ENCODE assay signal across 29 cellular contexts in genomic region chr19:35194022-35194984, GRCh38. TPM values are rescaled to one million over a fixed set of nuclear protein-coding genes. Genes with fewer than 3 reads are reported as not detected.
DNase-seq lines count a peak whose midpoint lies in the region; ATAC-seq, FAIRE-seq and TF ChIP-seq lines count a peak whose summit lies in the region.
"Had no signal": no experiment of that assay in that cellular context is flagged by ENCODE, and none has a peak within 500 bp of the region (broad histone marks: within the 10 kb centered on the region; RNA-seq: fewer than 3 reads in every experiment).

No MANE protein-coding gene starts in this region.

- intact Hi-C loops in K562 (cut with micrococcal nuclease) (no loop called here), upper lobe of right lung (cut with DNase I) (no loop called here)

- no peak overlapping the region for H3K9ac ChIP-seq in K562 (ENCODE audit: insufficient read depth in 1 of 2, low read depth in 2 of 2, low read length in 2 of 2)

- H3K9me1 ChIP-seq in K562 (ENCODE audit: control insufficient read depth, insufficient read depth, low read length), result no peaks in the 10 kb centered on the region

- H3K27me3 ChIP-seq in GM06990 (replicated peaks; ENCODE audit: control insufficient read depth, insufficient read depth, low read length), result no peaks in the 10 kb centered on the region
- H3K27me3 ChIP-seq in GM23338 (ENCODE audit: insufficient read depth), result no peaks in the 10 kb centered on the region
- no peaks in the 10 kb centered on the region for H3K27me3 ChIP-seq in K562 (ENCODE audit: control insufficient read depth in 2 of 2, insufficient read depth in 2 of 2, low read length in 2 of 2)
- H3K27me3 ChIP-seq in upper lobe of right lung, result no peaks in the 10 kb centered on the region

- H3K4me3 ChIP-seq in GM06990 (replicated peaks; ENCODE audit: low read depth, low read length), result no peak overlapping the region
- no peak overlapping the region for H3K4me3 ChIP-seq in GM23338
- no peak overlapping the region for H3K4me3 ChIP-seq in K562
- H3K4me3 ChIP-seq in upper lobe of right lung, result no peak overlapping the region
- H3K4me3 ChIP-seq: lung, mucosa of descending colon had no signal

- ATAC-seq in GM23338 (no peak), K562 (peak; percentile 63), naive B cell (ENCODE audit: low read depth in 2 of 2) (no peak), upper lobe of right lung (no peak), HG02852 (IDR thresholded peaks at IDR 0.05; ENCODE audit: unreplicated experiment) (no peak), HG03342 (IDR thresholded peaks at IDR 0.05; ENCODE audit: unreplicated experiment) (no peak)
- ATAC-seq: mucosa of descending colon; sciatic nerve; stimulated activated effector memory CD8-positive, alpha-beta T cell treated with anti-CD3 and anti-CD28 coated beads, Interleukin-12 subunit alpha, Interleukin-12 subunit beta, amount 100 ng/mL, for 72 hours had no signal

- POLR2A ChIA-PET in K562 (lab: Yijun Ruan, JAX), result interaction anchor here (0.6 to 1.2 kb wide), 4 partner anchors 9 to 23 kb away, joined by 3 read pairs; no protein-coding TSS in a partner anchor

- H3K4me3 Mint-ChIP-seq in GM23338, result no peak overlapping the region
- H3K4me3 Mint-ChIP-seq in naive B cell, result peak overlapping the region in 1 of 8 donors; percentile 7
- H3K4me3 Mint-ChIP-seq: stimulated activated effector memory CD8-positive, alpha-beta T cell treated with anti-CD3 and anti-CD28 coated beads, Interleukin-12 subunit alpha, Interleukin-12 subunit beta, amount 100 ng/mL, for 72 hours had no signal

- H3K9me3 ChIP-seq in K562 (replicated peaks; ENCODE audit: control insufficient read depth, insufficient read depth, low read depth, low read length) (no peaks in the 10 kb centered on the region), upper lobe of right lung (no peaks in the 10 kb centered on the region)
- H3K9me3 ChIP-seq: mucosa of descending colon had no signal

- peaks cover 2% of the 10 kb centered on the region for H3K27me3 Mint-ChIP-seq in GM23338 (ENCODE audit: insufficient read depth, low read depth, poor library complexity)
- H3K27me3 Mint-ChIP-seq in naive B cell, result peaks cover 0 to 4% (median 0%) of the 10 kb centered on the region in 3 donors

- H3K9me2 ChIP-seq in GM23338 (ENCODE audit: insufficient read depth), result no peaks in the 10 kb centered on the region

- H3K27ac ChIP-seq in GM23338 (ENCODE audit: low read depth) (no peak overlapping the region), K562 (ENCODE audit: extremely low read depth, low read depth, low read length) (no peak overlapping the region), upper lobe of right lung (no peak overlapping the region)
- H3K27ac ChIP-seq: epithelial cell of prostate, RWPE1 had no signal

- H3K36me3 Mint-ChIP-seq in GM23338 (ENCODE audit: low read depth), result no peaks in the 10 kb centered on the region
- H3K36me3 Mint-ChIP-seq in naive B cell, result no peaks in the 10 kb centered on the region
- H3K36me3 Mint-ChIP-seq: stimulated activated effector memory CD8-positive, alpha-beta T cell treated with anti-CD3 and anti-CD28 coated beads, Interleukin-12 subunit alpha, Interleukin-12 subunit beta, amount 100 ng/mL, for 72 hours had no signal

- H3K9me3 Mint-ChIP-seq in GM23338, result 0 out of 3 replicates have a peak, but pooled peaks cover 3% of the 10 kb centered on the region
- peaks cover 0 to 4% (median 0%) of the 10 kb centered on the region in 7 donors for H3K9me3 Mint-ChIP-seq in naive B cell
- H3K9me3 Mint-ChIP-seq: stimulated activated effector memory CD8-positive, alpha-beta T cell treated with anti-CD3 and anti-CD28 coated beads, Interleukin-12 subunit alpha, Interleukin-12 subunit beta, amount 100 ng/mL, for 72 hours had no signal

- in situ Hi-C loops in K562 (cut with MboI), result no loop called here

- no peak for DNase-seq in GM06990 (ENCODE audit: extremely low read depth, insufficient read length)
- no peak for DNase-seq in GM23338 (ENCODE audit: low spot score)
- DNase-seq in K562 (ENCODE audit: extremely low read depth in 1 of 4, low spot score in 3 of 4), result no peak
- no peak for DNase-seq in naive B cell
- DNase-seq in upper lobe of right lung, result no peak
- DNase-seq: activated CD4-positive, CD25-positive, alpha-beta regulatory T cell treated with anti-CD3 and anti-CD28 coated beads, Interleukin-2, amount 50 U/mL, for 72 hours; activated T-cell treated with anti-CD3 and anti-CD28 coated beads, Interleukin-2, amount 50 U/mL, for 48 hours; mucosa of descending colon; NCI-H1105 treated with DMSO at 0.1 percent for 48 hours; NCI-H1930; NCI-H69; posterior cingulate gyrus; stimulated activated CD4-positive, alpha-beta T cell treated with anti-CD3 and anti-CD28 coated beads, Interleukin-12 subunit alpha, Interleukin-12 subunit beta, amount 100 ng/mL, for 4 hours; stimulated activated CD4-positive, alpha-beta T cell treated with anti-CD3 and anti-CD28 coated beads, Interleukin-4, amount 100 ng/mL, for 24 hours had no signal

- H3K4me2 ChIP-seq in GM23338, result no peak overlapping the region
- H3K4me2 ChIP-seq in K562 (ENCODE audit: insufficient read depth, low read length), result no peak overlapping the region

- CTCF ChIA-PET in K562 (lab: Yijun Ruan, JAX; ENCODE audit: low intra/inter-chr PET ratio), result interaction anchor here (1.1 kb wide), 1 partner anchor 53 kb away, joined by 3 read pairs; no protein-coding TSS in a partner anchor

- peak; percentile 11 for FAIRE-seq in K562 (lab: Jason Lieb, UNC)
- FAIRE-seq: H54, keratinocyte had no signal

- no peaks in the 10 kb centered on the region for H3K4me1 ChIP-seq in GM23338 (ENCODE audit: insufficient read depth)
- peaks cover 0 to 5% of the 10 kb centered on the region in 2 experiments; a peak in 1 of 5 replicates for H3K4me1 ChIP-seq in K562 (replicated peaks in 1 of 2; ENCODE audit: control insufficient read depth in 2 of 2, insufficient read depth in 2 of 2, low read length in 2 of 2)
- no peaks in the 10 kb centered on the region for H3K4me1 ChIP-seq in upper lobe of right lung

- H3K4me1 Mint-ChIP-seq in GM23338, result peaks cover 5% of the 10 kb centered on the region; the same call in 2 of the 3 replicates
- H3K4me1 Mint-ChIP-seq in naive B cell, result peaks cover 9 to 15% (median 13%) of the 10 kb centered on the region in 3 donors
- H3K4me1 Mint-ChIP-seq: stimulated activated effector memory CD8-positive, alpha-beta T cell treated with anti-CD3 and anti-CD28 coated beads, Interleukin-12 subunit alpha, Interleukin-12 subunit beta, amount 100 ng/mL, for 72 hours had no signal

- peak in 1 of 2 experiments; percentile 68; a peak in 3 of 4 replicates for TF ChIP-seq RAD21 in K562 (CRISPR knock-in tag; conservative IDR thresholded peaks at IDR 0.05 in 1 of 2, IDR thresholded peaks at IDR 0.05 in 1 of 2)

- H3K36me3 ChIP-seq in GM06990 (ENCODE audit: control insufficient read depth, insufficient read depth, low read length), result no peaks in the 10 kb centered on the region
- no peaks in the 10 kb centered on the region for H3K36me3 ChIP-seq in GM23338 (ENCODE audit: insufficient read depth)
- H3K36me3 ChIP-seq in K562 (ENCODE audit: control insufficient read depth, insufficient read depth, low read length), result no peaks in the 10 kb centered on the region
- H3K36me3 ChIP-seq in upper lobe of right lung, result no peaks in the 10 kb centered on the region

- TF ChIP-seq EP300 in K562 (IDR thresholded peaks at IDR 0.05; ENCODE audit: low read length), result no peak

- BruUV-seq in K562 (replicated peaks; lab: Mats Ljungman, UMichigan), result no TSS peak

- no peaks in the 10 kb centered on the region for H3F3A ChIP-seq in GM23338 (replicated peaks; ENCODE audit: low read depth)

- peak overlapping the region; percentile 40 for H2AFZ ChIP-seq in GM23338
- peak overlapping the region; percentile 81 for H2AFZ ChIP-seq in K562 (ENCODE audit: low read depth, low read length)

- TF ChIP-seq POLR2A in K562 (conservative IDR thresholded peaks at IDR 0.05), result no peak

- H3K27ac Mint-ChIP-seq in GM23338, result no peak overlapping the region
- H3K27ac Mint-ChIP-seq in naive B cell, result peak overlapping the region in 4 of 6 donors; percentile 12 to 86 (median 60)
- H3K27ac Mint-ChIP-seq: stimulated activated effector memory CD8-positive, alpha-beta T cell treated with anti-CD3 and anti-CD28 coated beads, Interleukin-12 subunit alpha, Interleukin-12 subunit beta, amount 100 ng/mL, for 72 hours had no signal

- H4K20me1 ChIP-seq in GM23338 (replicated peaks; ENCODE audit: insufficient read depth) (no peaks in the 10 kb centered on the region), K562 (replicated peaks; ENCODE audit: control insufficient read depth, insufficient read depth, low read length) (no peaks in the 10 kb centered on the region)

- TF ChIP-seq CTCF in GM06990 (IDR thresholded peaks at IDR 0.05; ENCODE audit: insufficient read depth, low read length, poor library complexity, severe bottlenecking) (peak; percentile 22), GM23338 (conservative IDR thresholded peaks at IDR 0.05; ENCODE audit: low read depth in 2 of 2) (peak in 1 of 2 experiments; percentile 39; a peak in 2 of 4 replicates), K562 (IDR thresholded peaks at IDR 0.05 in 2 of 3, conservative IDR thresholded peaks at IDR 0.05 in 1 of 3; ENCODE audit: insufficient read depth in 2 of 3, low read depth in 1 of 3, low read length in 3 of 3) (peak; percentile 6 to 33 (median 13); a peak in 2 of 6 replicates), upper lobe of right lung (IDR thresholded peaks at IDR 0.05) (no peak)

- H3K79me2 ChIP-seq in GM23338 (replicated peaks; ENCODE audit: insufficient read depth) (no peaks in the 10 kb centered on the region), K562 (ENCODE audit: control insufficient read depth, insufficient read depth, low read length) (no peaks in the 10 kb centered on the region)

- 56% methylated on average over 9 of the region's 9 CpGs for WGBS in K562 (ENCODE audit: insufficient coverage, low coverage, missing lambda C conversion rate)

RNA-seq across cellular contexts. Expression of gene FAM187B, which starts 34.2 kb away (rescaled TPM):
- not detected in 2 replicates for total RNA-seq in GM23338 (2014; rRNA removed; shearing (Covaris generic))
- 0.23 and 0.31 TPM in 2 replicates for polyA plus RNA-seq in GM23338 (2016; fragmentation: Nextera tagmentation; extraction: Ambion mirVana)
- total RNA-seq in K562 (2011; cell fraction: chromatin; rRNA removed; ENCODE audit: low replicate concordance), result 0.25 TPM in 1 of 2 replicates, not detected in the other
- not detected in 2 replicates for total RNA-seq in K562 (2011; cell fraction: nucleolus; rRNA removed)
- not detected in 2 replicates for total RNA-seq in K562 (2011; cell fraction: nucleoplasm; rRNA removed)
- total RNA-seq in K562 (2014; rRNA removed), result 0.09 TPM in 1 of 2 replicates, not detected in the other
- not detected in 2 replicates for total RNA-seq in K562 (2014; rRNA removed; fragmentation: Illumina TruSeq; extraction: Trizol)
- not detected in 2 replicates for total RNA-seq in K562 (2015; rRNA removed; fragmentation: Illumina TruSeq; extraction: Trizol)
- total RNA-seq in K562 (2021), result not detected in 2 replicates
- not detected in 2 replicates for polyA plus RNA-seq in K562 (2011; rRNA removed)
- polyA plus RNA-seq in K562 (2011; cell fraction: cytosol; rRNA removed), result 0.07 TPM in 1 of 2 replicates, not detected in the other
- 0.10 TPM in 1 of 2 replicates, not detected in the other for polyA plus RNA-seq in K562 (2011; cell fraction: nucleus; rRNA removed)
- polyA plus RNA-seq in K562 (2012), result not detected in 2 replicates
- polyA plus RNA-seq in K562 (2014; fragmentation: Illumina TruSeq; extraction: Trizol), result not detected in 2 replicates
- under 1 TPM in 1 of 2 experiments, not detected in 1; 0.04 TPM for polyA plus RNA-seq in K562 (2014; fragmentation: Nextera tagmentation; extraction: Ambion mirVana)
- polyA plus RNA-seq in K562 (2014; rRNA removed), result not detected in 2 replicates
- polyA minus RNA-seq in K562 (2011; rRNA and poly(A)+ RNA removed), result not detected in 2 replicates
- polyA minus RNA-seq in K562 (2011; cell fraction: cytosol; rRNA and poly(A)+ RNA removed), result not detected in 2 replicates
- not detected in 2 replicates for polyA minus RNA-seq in K562 (2011; cell fraction: nucleus; rRNA and poly(A)+ RNA removed)
- polyA plus RNA-seq in naive B cell (ENCODE audit: low read depth in 6 of 6), result not detected
- not detected for total RNA-seq in upper lobe of right lung
- total RNA-seq: activated CD8-positive, alpha-beta memory T cell treated with anti-CD3 and anti-CD28 coated beads for 36 hours; MCF 10A; mucosa of descending colon; subcutaneous adipose tissue; T-helper 1 cell treated with Interleukin-12 subunit alpha and Interleukin-12 subunit beta and Interleukin-4 antibody, amounts not matched to agents 30 ng/mL and 1 ng/mL, for 36 hours; ureter had no signal
- polyA plus RNA-seq: keratinocyte, neural cell had no signal

RNA-seq across cellular contexts. Expression of gene FXYD5, which starts 39.8 kb away (rescaled TPM):
- 97.7 and 98.9 TPM in 2 replicates for total RNA-seq in GM23338 (2014; rRNA removed; shearing (Covaris generic))
- polyA plus RNA-seq in GM23338 (2016; fragmentation: Nextera tagmentation; extraction: Ambion mirVana) (222 and 233 TPM in 2 replicates), K562 (2011; rRNA removed) (104 and 125 TPM in 2 replicates), K562 (2014; fragmentation: Illumina TruSeq; extraction: Trizol) (522 and 537 TPM in 2 replicates), K562 (2014; fragmentation: Nextera tagmentation; extraction: Ambion mirVana) (100 to 1,000 TPM; 125 to 198 TPM), K562 (2014; rRNA removed) (120 and 155 TPM in 2 replicates), naive B cell (ENCODE audit: low read depth in 6 of 6) (100 to 1,000 TPM; 290 to 440 (median 351) TPM)
- 134 and 231 TPM in 2 replicates for total RNA-seq in K562 (2011; cell fraction: chromatin; rRNA removed; ENCODE audit: low replicate concordance)
- total RNA-seq in K562 (2011; cell fraction: nucleolus; rRNA removed), result 240 and 311 TPM in 2 replicates
- 297 and 340 TPM in 2 replicates for total RNA-seq in K562 (2011; cell fraction: nucleoplasm; rRNA removed)
- total RNA-seq in K562 (2014; rRNA removed) (174 and 300 TPM in 2 replicates), K562 (2014; rRNA removed; fragmentation: Illumina TruSeq; extraction: Trizol) (122 and 147 TPM in 2 replicates), K562 (2015; rRNA removed; fragmentation: Illumina TruSeq; extraction: Trizol) (252 and 264 TPM in 2 replicates), K562 (2021) (250 and 256 TPM in 2 replicates), upper lobe of right lung (124 TPM)
- polyA plus RNA-seq in K562 (2011; cell fraction: cytosol; rRNA removed), result 271 and 533 TPM in 2 replicates
- polyA plus RNA-seq in K562 (2011; cell fraction: nucleus; rRNA removed), result 105 and 188 TPM in 2 replicates
- 353 and 530 TPM in 2 replicates for polyA plus RNA-seq in K562 (2012)
- polyA minus RNA-seq in K562 (2011; rRNA and poly(A)+ RNA removed), result 93.8 and 163 TPM in 2 replicates
- 189 and 195 TPM in 2 replicates for polyA minus RNA-seq in K562 (2011; cell fraction: cytosol; rRNA and poly(A)+ RNA removed)
- polyA minus RNA-seq in K562 (2011; cell fraction: nucleus; rRNA and poly(A)+ RNA removed), result 55.6 and 58.4 TPM in 2 replicates
- polyA plus RNA-seq: neural cell had no signal

RNA-seq across cellular contexts. Expression of gene FXYD7, which starts 51.2 kb away (rescaled TPM):
- total RNA-seq in GM23338 (2014; rRNA removed; shearing (Covaris generic)), result 9.6 and 15.9 TPM in 2 replicates
- 43.7 and 44.0 TPM in 2 replicates for polyA plus RNA-seq in GM23338 (2016; fragmentation: Nextera tagmentation; extraction: Ambion mirVana)
- 0.39 and 0.76 TPM in 2 replicates for total RNA-seq in K562 (2011; cell fraction: chromatin; rRNA removed; ENCODE audit: low replicate concordance)
- not detected in 2 replicates for total RNA-seq in K562 (2011; cell fraction: nucleolus; rRNA removed)
- not detected in 2 replicates for total RNA-seq in K562 (2011; cell fraction: nucleoplasm; rRNA removed)
- not detected in 2 replicates for total RNA-seq in K562 (2014; rRNA removed)
- not detected in 2 replicates for total RNA-seq in K562 (2014; rRNA removed; fragmentation: Illumina TruSeq; extraction: Trizol)
- total RNA-seq in K562 (2015; rRNA removed; fragmentation: Illumina TruSeq; extraction: Trizol), result 0.26 and 0.36 TPM in 2 replicates
- 0.27 and 0.80 TPM in 2 replicates for total RNA-seq in K562 (2021)
- 0.18 and 0.26 TPM in 2 replicates for polyA plus RNA-seq in K562 (2011; rRNA removed)
- 0.24 and 0.51 TPM in 2 replicates for polyA plus RNA-seq in K562 (2011; cell fraction: cytosol; rRNA removed)
- 0.48 and 1.2 TPM in 2 replicates for polyA plus RNA-seq in K562 (2011; cell fraction: nucleus; rRNA removed)
- polyA plus RNA-seq in K562 (2012), result 1.4 and 1.5 TPM in 2 replicates
- polyA plus RNA-seq in K562 (2014; fragmentation: Illumina TruSeq; extraction: Trizol), result 0.28 TPM in 1 of 2 replicates, not detected in the other
- polyA plus RNA-seq in K562 (2014; fragmentation: Nextera tagmentation; extraction: Ambion mirVana), result under 1 TPM; 0.10 to 0.13 TPM
- polyA plus RNA-seq in K562 (2014; rRNA removed), result 0.32 and 0.46 TPM in 2 replicates
- polyA minus RNA-seq in K562 (2011; rRNA and poly(A)+ RNA removed), result not detected in 2 replicates
- polyA minus RNA-seq in K562 (2011; cell fraction: cytosol; rRNA and poly(A)+ RNA removed), result not detected in 2 replicates
- polyA minus RNA-seq in K562 (2011; cell fraction: nucleus; rRNA and poly(A)+ RNA removed), result not detected in 2 replicates
- 1 to 10 TPM; 2.0 to 4.5 (median 3.4) TPM for polyA plus RNA-seq in naive B cell (ENCODE audit: low read depth in 6 of 6)
- 0.61 TPM for total RNA-seq in upper lobe of right lung
- total RNA-seq: activated CD8-positive, alpha-beta memory T cell treated with anti-CD3 and anti-CD28 coated beads for 36 hours; lung; MCF 10A had no signal
- polyA plus RNA-seq: keratinocyte had no signal

RNA-seq across cellular contexts. Expression of gene LSR, which starts 54.5 kb away (rescaled TPM):
- total RNA-seq in GM23338 (2014; rRNA removed; shearing (Covaris generic)), result 195 and 212 TPM in 2 replicates
- polyA plus RNA-seq in GM23338 (2016; fragmentation: Nextera tagmentation; extraction: Ambion mirVana) (116 and 125 TPM in 2 replicates), K562 (2011; rRNA removed) (19.6 and 42.8 TPM in 2 replicates), K562 (2014; fragmentation: Illumina TruSeq; extraction: Trizol) (28.0 and 61.6 TPM in 2 replicates), K562 (2014; fragmentation: Nextera tagmentation; extraction: Ambion mirVana) (under 1 TPM; 0.44 to 0.66 TPM), K562 (2014; rRNA removed) (39.4 and 47.4 TPM in 2 replicates), naive B cell (ENCODE audit: low read depth in 6 of 6) (10 to 100 TPM; 11.7 to 46.3 (median 34.8) TPM)
- total RNA-seq in K562 (2011; cell fraction: chromatin; rRNA removed; ENCODE audit: low replicate concordance), result 30.2 and 123 TPM in 2 replicates
- 223 and 260 TPM in 2 replicates for total RNA-seq in K562 (2011; cell fraction: nucleolus; rRNA removed)
- total RNA-seq in K562 (2011; cell fraction: nucleoplasm; rRNA removed), result 130 and 145 TPM in 2 replicates
- total RNA-seq in K562 (2014; rRNA removed) (65.1 and 111 TPM in 2 replicates), K562 (2014; rRNA removed; fragmentation: Illumina TruSeq; extraction: Trizol) (10.1 and 11.3 TPM in 2 replicates), K562 (2015; rRNA removed; fragmentation: Illumina TruSeq; extraction: Trizol) (29.4 and 32.3 TPM in 2 replicates), K562 (2021) (83.3 and 87.9 TPM in 2 replicates), upper lobe of right lung (79.1 TPM)
- 24.5 and 85.7 TPM in 2 replicates for polyA plus RNA-seq in K562 (2011; cell fraction: cytosol; rRNA removed)
- polyA plus RNA-seq in K562 (2011; cell fraction: nucleus; rRNA removed), result 44.0 and 102 TPM in 2 replicates
- 77.8 and 93.6 TPM in 2 replicates for polyA plus RNA-seq in K562 (2012)
- 9.4 and 16.2 TPM in 2 replicates for polyA minus RNA-seq in K562 (2011; rRNA and poly(A)+ RNA removed)
- 87.6 and 93.3 TPM in 2 replicates for polyA minus RNA-seq in K562 (2011; cell fraction: cytosol; rRNA and poly(A)+ RNA removed)
- polyA minus RNA-seq in K562 (2011; cell fraction: nucleus; rRNA and poly(A)+ RNA removed), result 61.4 and 69.4 TPM in 2 replicates
- polyA plus RNA-seq: neural cell had no signal

RNA-seq across cellular contexts. Expression of gene FXYD1, which starts 55.7 kb away (rescaled TPM):
- 1.5 and 1.7 TPM in 2 replicates for total RNA-seq in GM23338 (2014; rRNA removed; shearing (Covaris generic))
- polyA plus RNA-seq in GM23338 (2016; fragmentation: Nextera tagmentation; extraction: Ambion mirVana) (26.8 and 31.3 TPM in 2 replicates), K562 (2011; rRNA removed) (0.40 and 0.66 TPM in 2 replicates), K562 (2014; fragmentation: Illumina TruSeq; extraction: Trizol) (0.71 and 2.1 TPM in 2 replicates), K562 (2014; fragmentation: Nextera tagmentation; extraction: Ambion mirVana) (not detected), K562 (2014; rRNA removed) (2.4 and 3.2 TPM in 2 replicates), naive B cell (ENCODE audit: low read depth in 6 of 6) (1 to 10 TPM; 1.0 to 2.7 (median 1.2) TPM)
- total RNA-seq in K562 (2011; cell fraction: chromatin; rRNA removed; ENCODE audit: low replicate concordance), result 0.67 TPM in 1 of 2 replicates, not detected in the other
- total RNA-seq in K562 (2011; cell fraction: nucleolus; rRNA removed), result 0.50 TPM in 1 of 2 replicates, not detected in the other
- total RNA-seq in K562 (2011; cell fraction: nucleoplasm; rRNA removed), result not detected in 2 replicates
- total RNA-seq in K562 (2014; rRNA removed) (2.3 and 2.4 TPM in 2 replicates), K562 (2014; rRNA removed; fragmentation: Illumina TruSeq; extraction: Trizol) (not detected in 2 replicates), K562 (2015; rRNA removed; fragmentation: Illumina TruSeq; extraction: Trizol) (0.60 and 1.3 TPM in 2 replicates), K562 (2021) (1.7 and 2.7 TPM in 2 replicates), upper lobe of right lung (67.6 TPM)
- polyA plus RNA-seq in K562 (2011; cell fraction: cytosol; rRNA removed), result 0.16 TPM in 1 of 2 replicates, not detected in the other
- polyA plus RNA-seq in K562 (2011; cell fraction: nucleus; rRNA removed), result 0.49 and 2.1 TPM in 2 replicates
- polyA plus RNA-seq in K562 (2012), result 2.1 and 4.4 TPM in 2 replicates
- polyA minus RNA-seq in K562 (2011; rRNA and poly(A)+ RNA removed), result not detected in 2 replicates
- polyA minus RNA-seq in K562 (2011; cell fraction: cytosol; rRNA and poly(A)+ RNA removed), result not detected in 2 replicates
- polyA minus RNA-seq in K562 (2011; cell fraction: nucleus; rRNA and poly(A)+ RNA removed), result 0.67 TPM in 1 of 2 replicates, not detected in the other
- total RNA-seq: activated CD8-positive, alpha-beta memory T cell treated with anti-CD3 and anti-CD28 coated beads for 36 hours; MCF 10A; T-helper 1 cell treated with Interleukin-12 subunit alpha and Interleukin-12 subunit beta and Interleukin-4 antibody, amounts not matched to agents 30 ng/mL and 1 ng/mL, for 36 hours had no signal
- polyA plus RNA-seq: neural cell had no signal
